In genomic region chr12:57850924-57851323, GRCh38 we compare ENCODE assay signal across 11 cellular contexts. TPM values are rescaled to one million over a fixed set of nuclear protein-coding genes. Genes with fewer than 3 reads are reported as not detected.
DNase-seq lines count a peak whose midpoint lies in the region; ATAC-seq and TF ChIP-seq lines count a peak whose summit lies in the region.
"Had no signal": no experiment of that assay in that cellular context is flagged by ENCODE, and none has a peak within 500 bp of the region (broad histone marks: within the 10 kb centered on the region; RNA-seq: fewer than 3 reads in every experiment).

No MANE protein-coding gene starts in this region.

- no peak overlapping the region for H3K14ac ChIP-seq in mesenchymal stem cell (ENCODE audit: low read length in 2 of 2)

- no peak overlapping the region for H2BK5ac ChIP-seq in mesenchymal stem cell (ENCODE audit: low read depth, low read length, poor library complexity, severe bottlenecking)

- H2BK15ac ChIP-seq in mesenchymal stem cell (ENCODE audit: low read depth, poor library complexity, severe bottlenecking): no peak overlapping the region

- TF ChIP-seq CTCF in DND-41 (IDR thresholded peaks at IDR 0.05; ENCODE audit: borderline replicate concordance, extremely low read depth, low read length, poor library complexity, severe bottlenecking) (no peak), PC-9 (conservative IDR thresholded peaks at IDR 0.05) (no peak)

- no peak overlapping the region for H2BK12ac ChIP-seq in mesenchymal stem cell (ENCODE audit: low read length in 2 of 2)

- no peak overlapping the region for H3K4me3 ChIP-seq in DND-41 (ENCODE audit: low read depth in 1 of 2, low read length in 2 of 2)
- no peak overlapping the region for H3K4me3 ChIP-seq in mesenchymal stem cell (ENCODE audit: insufficient read depth in 1 of 2, low read depth in 1 of 2, low read length in 2 of 2)
- H3K4me3 ChIP-seq in PC-9: no peak overlapping the region

- H3K79me1 ChIP-seq in mesenchymal stem cell (replicated peaks; ENCODE audit: low read length, poor library complexity, severe bottlenecking): no peaks in the 10 kb centered on the region

- H3K18ac ChIP-seq in mesenchymal stem cell (ENCODE audit: low read depth in 1 of 2, low read length in 2 of 2): no peak overlapping the region

- H4K91ac ChIP-seq in mesenchymal stem cell (ENCODE audit: low read length): peak overlapping the region; percentile 4

- peaks cover 58% of the 10 kb centered on the region for H3K27me3 ChIP-seq in DND-41 (ENCODE audit: insufficient read depth, low read length, poor library complexity)
- H3K27me3 ChIP-seq in mesenchymal stem cell (ENCODE audit: control insufficient read depth in 1 of 2, insufficient read depth in 1 of 2, low read length in 2 of 2): no peaks in the 10 kb centered on the region
- no peaks in the 10 kb centered on the region for H3K27me3 ChIP-seq in PC-9 (ENCODE audit: insufficient read depth, low read depth)

- DNase-seq in DND-41 (peak; percentile 36), NCI-H524 (lab: John Stamatoyannopoulos, UW) (peak; percentile 51 to 73), mesenchymal stem cell (no peak), DMS153 (lab: John Stamatoyannopoulos, UW) (no peak), NCI-H226 (no peak), PC-9 (no peak)
- DNase-seq: NK-92 treated with Interleukin-12 subunit alpha and Interleukin-12 subunit beta, amount 100 ng/mL, for 24 hours had no signal

- H3K79me2 ChIP-seq in DND-41 (ENCODE audit: insufficient read depth, low read length) (peaks cover 6% of the 10 kb centered on the region), PC-9 (ENCODE audit: low read depth) (peaks cover 5% of the 10 kb centered on the region)

- no TSS peak for BruUV-seq in PC-9 (replicated peaks; lab: Mats Ljungman, UMichigan)

- H3K36me3 ChIP-seq in DND-41 (ENCODE audit: insufficient read depth, low read length): peaks cover 3% of the 10 kb centered on the region; the same call in 1 of the 2 replicates
- no peaks in the 10 kb centered on the region for H3K36me3 ChIP-seq in mesenchymal stem cell (ENCODE audit: control insufficient read depth in 1 of 2, insufficient read depth in 2 of 2, low read depth in 1 of 2, low read length in 2 of 2)
- no peaks in the 10 kb centered on the region for H3K36me3 ChIP-seq in PC-9 (ENCODE audit: low read depth)

- intact Hi-C loops in PC-9 (cut with micrococcal nuclease; ENCODE audit: unreplicated experiment): no loop called here

- no peak overlapping the region for H2AFZ ChIP-seq in DND-41 (ENCODE audit: low read depth, low read length)
- no peak overlapping the region for H2AFZ ChIP-seq in mesenchymal stem cell (ENCODE audit: low read depth, low read length)
- H2AFZ ChIP-seq in PC-9: no peak overlapping the region

- H3F3A ChIP-seq in PC-9 (ENCODE audit: insufficient read depth, low read depth): no peaks in the 10 kb centered on the region

- H2AK5ac ChIP-seq in mesenchymal stem cell (ENCODE audit: low read length, severe bottlenecking): no peak overlapping the region

- H4K20me1 ChIP-seq in DND-41 (ENCODE audit: insufficient read depth, low read length) (peaks cover 3% of the 10 kb centered on the region), PC-9 (ENCODE audit: insufficient read depth) (no peaks in the 10 kb centered on the region)

- H3K9me2 ChIP-seq in PC-9 (ENCODE audit: insufficient read depth): no peaks in the 10 kb centered on the region

- H3K23ac ChIP-seq in mesenchymal stem cell (ENCODE audit: low read length in 2 of 2): no peak overlapping the region

- no peak overlapping the region for H4K8ac ChIP-seq in mesenchymal stem cell (ENCODE audit: low read length)

- WGBS in mesenchymal stem cell: no CpG with 5 or more reads among the region's 3 CpGs

- ATAC-seq in DND-41 (ENCODE audit: insufficient read depth, low read depth) (peak; percentile 40; the same call in 2 of the 3 replicates), GM21423 (IDR thresholded peaks at IDR 0.05; ENCODE audit: unreplicated experiment) (peak; percentile 27), GM19324 (IDR thresholded peaks at IDR 0.05; ENCODE audit: low FRiP score, unreplicated experiment) (no peak)
- ATAC-seq: activated naive CD4-positive, alpha-beta T cell treated with anti-CD3 and anti-CD28 coated beads, Interleukin-2, amount 50 U/mL, for 72 hours; right cardiac atrium had no signal

- H3K4me1 ChIP-seq in DND-41 (ENCODE audit: insufficient read depth, low read length) (peaks cover 8% of the 10 kb centered on the region), mesenchymal stem cell (ENCODE audit: control insufficient read depth, insufficient read depth, low read depth, low read length) (peaks cover 16% of the 10 kb centered on the region), PC-9 (replicated peaks; ENCODE audit: insufficient read depth) (no peaks in the 10 kb centered on the region; the same call in 1 of the 2 replicates)

- no peak overlapping the region for H2BK120ac ChIP-seq in mesenchymal stem cell (ENCODE audit: low read depth, low read length)

- H3K27ac ChIP-seq in DND-41 (ENCODE audit: low read length) (no peak overlapping the region), mesenchymal stem cell (ENCODE audit: low read length, poor library complexity, severe bottlenecking) (no peak overlapping the region), PC-9 (no peak overlapping the region)

- no peak overlapping the region for H3K4me2 ChIP-seq in DND-41 (ENCODE audit: insufficient read depth, low read length)
- H3K4me2 ChIP-seq in mesenchymal stem cell (ENCODE audit: low read length, poor library complexity, severe bottlenecking): no peak overlapping the region
- no peak overlapping the region for H3K4me2 ChIP-seq in PC-9

- H3K9me3 ChIP-seq in DND-41 (ENCODE audit: insufficient read depth, low read length, severe bottlenecking): no peaks in the 10 kb centered on the region
- H3K9me3 ChIP-seq in mesenchymal stem cell (ENCODE audit: control insufficient read depth, low read length): no peaks in the 10 kb centered on the region
- H3K9me3 ChIP-seq in PC-9 (ENCODE audit: insufficient read depth, low read depth): no peaks in the 10 kb centered on the region

- CTCF ChIA-PET in PC-9 (lab: Charles Lee): interaction anchor here (1.2 kb wide), 1 partner anchor 11 kb away, joined by 3 read pairs; no protein-coding TSS in a partner anchor

- no peak overlapping the region for H3K4ac ChIP-seq in mesenchymal stem cell (ENCODE audit: low read depth in 1 of 2, low read length in 2 of 2)

- H3K9ac ChIP-seq in DND-41 (ENCODE audit: low read depth, low read length) (no peak overlapping the region), mesenchymal stem cell (ENCODE audit: low read length) (no peak overlapping the region)

- POLR2A ChIA-PET in PC-9 (lab: Charles Lee; ENCODE audit: unreplicated experiment): no interaction called here

RNA-seq across cellular contexts. Expression of gene CTDSP2, which starts 4.4 kb away (rescaled TPM):
- polyA plus RNA-seq in mesenchymal stem cell (2013, experiment 1 of 2): 136 TPM
- polyA plus RNA-seq in mesenchymal stem cell (2013, experiment 2 of 2): 129 TPM
- total RNA-seq in PC-9 (2021): 102 and 107 TPM in 2 replicates

RNA-seq across cellular contexts. Expression of gene AVIL, which starts 32.4 kb away (rescaled TPM):
- 1.6 TPM for polyA plus RNA-seq in mesenchymal stem cell (2013, experiment 1 of 2)
- polyA plus RNA-seq in mesenchymal stem cell (2013, experiment 2 of 2): 1.8 TPM
- total RNA-seq in PC-9 (2021): 1.6 and 3.0 TPM in 2 replicates

Comparison
In these comparisons a context has a peak if more than half of its experiments do, and no peak if none do; other contexts are left out.
1. DNase-seq: peak in DND-41 (single experiment) and NCI-H524 (2 of 2); none in mesenchymal stem cell (single experiment), DMS153 (single experiment), NCI-H226 (single experiment) and PC-9 (0 of 2).